Comparison of ENCODE assay signal across 8 cellular contexts in genomic region chr9:97501177-97501971, GRCh38. TPM values are rescaled to one million over a fixed set of nuclear protein-coding genes. Genes with fewer than 3 reads are reported as not detected.
DNase-seq lines count a peak whose midpoint lies in the region; ATAC-seq and TF ChIP-seq lines count a peak whose summit lies in the region.

Gene TMOD1 (plus strand): TSS chr9:97501666. CDS start chr9:97524189, 22,523 bp downstream.

- H3K9me3 Mint-ChIP-seq in CD14-positive monocyte = peaks cover 0 to 28% (median 21%) of the 10 kb centered on the region in 7 donors
- no peaks in the 10 kb centered on the region for H3K9me3 Mint-ChIP-seq in activated T-helper 2 cell treated with anti-CD3 and anti-CD28 coated beads, Interferon-gamma antibody, Interleukin-2, Interleukin-4, amounts not matched to agents 10 μg/mL and 5 μg/mL and 100 μg/mL, durations not matched to agents 14 hours and 24 hours and 36 hours

- H3K23ac ChIP-seq in neuronal stem cell (ENCODE audit: low read depth, low read length, poor library complexity) = peak within 1 kb of the TSS; percentile 36

- peak within 1 kb of the TSS in 1 of 7 donors; percentile 48 for H3K27ac Mint-ChIP-seq in CD14-positive monocyte
- no peak within 1 kb of the TSS for H3K27ac Mint-ChIP-seq in activated T-helper 2 cell treated with anti-CD3 and anti-CD28 coated beads, Interferon-gamma antibody, Interleukin-2, Interleukin-4, amounts not matched to agents 10 μg/mL and 5 μg/mL and 100 μg/mL, durations not matched to agents 14 hours and 24 hours and 36 hours

- H3K4me1 ChIP-seq in neuronal stem cell (ENCODE audit: control insufficient read depth in 2 of 2, insufficient read depth in 1 of 2, low read depth in 1 of 2, low read length in 2 of 2) = peaks cover 0 to 7% of the 10 kb centered on the region in 2 donors

- no peak within 1 kb of the TSS for H2BK15ac ChIP-seq in neuronal stem cell (ENCODE audit: low read length)

- peak within 1 kb of the TSS; percentile 82 for H3K18ac ChIP-seq in neuronal stem cell (ENCODE audit: low read length)

- H4K91ac ChIP-seq in neuronal stem cell (ENCODE audit: low read depth, low read length, poor library complexity) = no peak within 1 kb of the TSS

- H3K14ac ChIP-seq in neuronal stem cell (ENCODE audit: low read length) = no peak within 1 kb of the TSS

- H2AK5ac ChIP-seq in neuronal stem cell (ENCODE audit: low read depth, low read length) = no peak within 1 kb of the TSS

- no peak within 1 kb of the TSS for H2BK5ac ChIP-seq in neuronal stem cell (ENCODE audit: low read length)

- peaks cover 0 to 7% of the 10 kb centered on the region in 2 donors for H3K9me3 ChIP-seq in neuronal stem cell (replicated peaks in 1 of 2; ENCODE audit: control insufficient read depth in 2 of 2, insufficient read depth in 1 of 2, low read depth in 1 of 2, low read length in 2 of 2)

- no peak within 1 kb of the TSS for H3K4ac ChIP-seq in neuronal stem cell (ENCODE audit: low read length)

- H3K4me2 ChIP-seq in neuronal stem cell (ENCODE audit: insufficient read depth, low read length, poor library complexity, severe bottlenecking) = peak within 1 kb of the TSS; percentile 98

- peaks cover 15 to 71% (median 45%) of the 10 kb centered on the region in 3 experiments for H3K27me3 ChIP-seq in neuronal stem cell (ENCODE audit: control insufficient read depth in 3 of 3, insufficient read depth in 3 of 3, low read depth in 1 of 3, low read length in 3 of 3)

- peaks cover 19 to 21% of the 10 kb centered on the region in 2 donors for H3K36me3 Mint-ChIP-seq in CD14-positive monocyte
- H3K36me3 Mint-ChIP-seq in activated T-helper 2 cell treated with anti-CD3 and anti-CD28 coated beads, Interferon-gamma antibody, Interleukin-2, Interleukin-4, amounts not matched to agents 10 μg/mL and 5 μg/mL and 100 μg/mL, durations not matched to agents 14 hours and 24 hours and 36 hours (ENCODE audit: low read depth) = no peaks in the 10 kb centered on the region

- H3K27me3 Mint-ChIP-seq in CD14-positive monocyte (ENCODE audit: low read depth in 3 of 3) = peaks cover 60 to 65% (median 61%) of the 10 kb centered on the region in 3 donors
- H3K27me3 Mint-ChIP-seq in activated T-helper 2 cell treated with anti-CD3 and anti-CD28 coated beads, Interferon-gamma antibody, Interleukin-2, Interleukin-4, amounts not matched to agents 10 μg/mL and 5 μg/mL and 100 μg/mL, durations not matched to agents 14 hours and 24 hours and 36 hours (ENCODE audit: low read depth) = peaks cover 48% of the 10 kb centered on the region

- H4K8ac ChIP-seq in neuronal stem cell (ENCODE audit: low read depth, low read length) = no peak within 1 kb of the TSS

- no peaks in the 10 kb centered on the region for H3K36me3 ChIP-seq in neuronal stem cell (replicated peaks in 1 of 2; ENCODE audit: control insufficient read depth in 2 of 2, insufficient read depth in 2 of 2, low read length in 2 of 2)

- peak within 1 kb of the TSS; percentile 83 for H2AFZ ChIP-seq in neuronal stem cell (ENCODE audit: low read length)

- DNase-seq in CD14-positive monocyte (ENCODE audit: low spot score) (no peak), NOMO-1 treated with DMSO at 0.1 percent for 48 hours (lab: John Stamatoyannopoulos, UW; ENCODE audit: unreplicated experiment) (peak; percentile 45), germinal center (ENCODE audit: low spot score) (peak; percentile 92), neuronal stem cell (ENCODE audit: low spot score) (peak; percentile 37), ureter (ENCODE audit: low spot score) (no peak)
- no peak for DNase-seq in activated T-helper 2 cell treated with anti-CD3 and anti-CD28 coated beads, Interferon-gamma antibody, Interleukin-2, Interleukin-4, amounts not matched to agents 10 μg/mL and 5 μg/mL and 100 μg/mL, durations not matched to agents 14 hours and 24 hours and 36 hours (ENCODE audit: low spot score)

- H3K27ac ChIP-seq in neuronal stem cell (replicated peaks; ENCODE audit: low read length) = no peak within 1 kb of the TSS

- peaks cover 22% of the 10 kb centered on the region for H3K4me1 Mint-ChIP-seq in CD14-positive monocyte
- peaks cover 13% of the 10 kb centered on the region for H3K4me1 Mint-ChIP-seq in activated T-helper 2 cell treated with anti-CD3 and anti-CD28 coated beads, Interferon-gamma antibody, Interleukin-2, Interleukin-4, amounts not matched to agents 10 μg/mL and 5 μg/mL and 100 μg/mL, durations not matched to agents 14 hours and 24 hours and 36 hours (ENCODE audit: low read depth)

- TF ChIP-seq CTCF in CD14-positive monocyte (IDR thresholded peaks at IDR 0.05) = peak; percentile 24

- H3K79me1 ChIP-seq in neuronal stem cell (ENCODE audit: low read depth, low read length) = no peaks in the 10 kb centered on the region

- intact Hi-C loops in CD14-positive monocyte (cut with micrococcal nuclease) = no loop called here
- intact Hi-C loops in activated T-helper 2 cell treated with anti-CD3 and anti-CD28 coated beads, Interferon-gamma antibody, Interleukin-2, Interleukin-4, amounts not matched to agents 10 μg/mL and 5 μg/mL and 100 μg/mL, durations not matched to agents 14 hours and 24 hours and 36 hours (cut with micrococcal nuclease) = loop anchor here (5.0 kb wide), 2 partner anchors 89 to 351 kb away; partner anchors contain the start of genes FOXE1 and TDRD7

- no peak within 1 kb of the TSS for H3K9ac ChIP-seq in neuronal stem cell (ENCODE audit: low read depth, low read length, poor library complexity)

- H2BK120ac ChIP-seq in neuronal stem cell (ENCODE audit: low read depth, low read length) = peak within 1 kb of the TSS; percentile 35

- H3K4me3 Mint-ChIP-seq in CD14-positive monocyte = peak within 1 kb of the TSS; percentile 79 to 93
- H3K4me3 Mint-ChIP-seq in activated T-helper 2 cell treated with anti-CD3 and anti-CD28 coated beads, Interferon-gamma antibody, Interleukin-2, Interleukin-4, amounts not matched to agents 10 μg/mL and 5 μg/mL and 100 μg/mL, durations not matched to agents 14 hours and 24 hours and 36 hours (ENCODE audit: low read depth) = peak within 1 kb of the TSS; percentile 73

- peak within 1 kb of the TSS in 1 of 2 donors; percentile 76 for H3K4me3 ChIP-seq in neuronal stem cell (ENCODE audit: low read length in 2 of 2)

- WGBS in neuronal stem cell (ENCODE audit: extremely low coverage in 2 of 2, insufficient read length in 2 of 2, insufficient replicate concordance in 1 of 2), 2 donors = no CpG with 5 or more reads among the region's 87 CpGs

- ATAC-seq in GM19043 (IDR thresholded peaks at IDR 0.05; ENCODE audit: low read depth, unreplicated experiment) = peak; percentile 51
- peak; percentile 64 for ATAC-seq in HG03280 (IDR thresholded peaks at IDR 0.05; ENCODE audit: unreplicated experiment)

- no peak within 1 kb of the TSS for H2BK12ac ChIP-seq in neuronal stem cell (ENCODE audit: low read length)

RNA-seq across cellular contexts. Expression of gene TMOD1, which starts in this region (rescaled TPM):
- polyA plus RNA-seq in CD14-positive monocyte = under 1 TPM; 0.59 to 0.81 TPM
- total RNA-seq in activated T-helper 2 cell treated with anti-CD3 and anti-CD28 coated beads, Interferon-gamma antibody, Interleukin-2, Interleukin-4, amounts not matched to agents 10 μg/mL and 5 μg/mL and 100 μg/mL, durations not matched to agents 14 hours and 24 hours and 36 hours = 0.96 and 0.97 TPM in 2 replicates
- polyA plus RNA-seq in neuronal stem cell (2013, experiment 1 of 2) = 0.15 TPM
- 0.21 TPM for polyA plus RNA-seq in neuronal stem cell (2013, experiment 2 of 2)
- 29.3 TPM for total RNA-seq in ureter

Comparison
In these comparisons a context has a peak if more than half of its experiments do, and no peak if none do; other contexts are left out.
1. RNA of gene TMOD1 (total RNA-seq): 29.3 TPM in ureter (single experiment); 0.96 to 0.97 TPM in activated T-helper 2 cell treated with anti-CD3 and anti-CD28 coated beads, Interferon-gamma antibody, Interleukin-2, Interleukin-4, amounts not matched to agents 10 μg/mL and 5 μg/mL and 100 μg/mL, durations not matched to agents 14 hours and 24 hours and 36 hours; every median in the first group is over 10 times any median in the second.
2. DNase-seq: peak in NOMO-1 treated with DMSO at 0.1 percent for 48 hours (single experiment), germinal center (single experiment) and neuronal stem cell (single experiment); none in CD14-positive monocyte (single experiment), activated T-helper 2 cell treated with anti-CD3 and anti-CD28 coated beads, Interferon-gamma antibody, Interleukin-2, Interleukin-4, amounts not matched to agents 10 μg/mL and 5 μg/mL and 100 μg/mL, durations not matched to agents 14 hours and 24 hours and 36 hours (single experiment) and ureter (single experiment).